Comparison of ENCODE assay signal across 21 cellular contexts in genomic region chr4:37770016-37770415, GRCh38. TPM values are rescaled to one million over a fixed set of nuclear protein-coding genes. Genes with fewer than 3 reads are reported as not detected.
DNase-seq lines count a peak whose midpoint lies in the region; ATAC-seq and TF ChIP-seq lines count a peak whose summit lies in the region.
"Had no signal": no experiment of that assay in that cellular context is flagged by ENCODE, and none has a peak within 500 bp of the region (broad histone marks: within the 10 kb centered on the region; RNA-seq: fewer than 3 reads in every experiment).

No MANE protein-coding gene starts in this region.

- H3K9me3 ChIP-seq in GM23248 (ENCODE audit: low read depth), result no peaks in the 10 kb centered on the region
- H3K9me3 ChIP-seq in PC-3 (ENCODE audit: low read length), result no peaks in the 10 kb centered on the region
- H3K9me3 ChIP-seq: esophagus squamous epithelium, neutrophil, SJSA1, suprapubic skin had no signal

- no TSS peak for BruUV-seq in PC-3 (replicated peaks; lab: Mats Ljungman, UMichigan)

- H3K27me3 ChIP-seq in GM23248 (replicated peaks; ENCODE audit: insufficient read depth), result 0 out of 2 replicates have a peak, but pooled peaks cover 9% of the 10 kb centered on the region
- H3K27me3 ChIP-seq in PC-3 (ENCODE audit: low read length), result no peaks in the 10 kb centered on the region
- H3K27me3 ChIP-seq: BLaER1 treated with 17β-estradiol and CSF1 and Interleukin-3, amounts not matched to agents 10 nM and 100 nM; esophagus squamous epithelium; neutrophil; SJSA1; suprapubic skin had no signal

- intact Hi-C loops in PC-3 (cut with micrococcal nuclease), result no loop called here

- no peak overlapping the region for H3K4me2 ChIP-seq in GM23248 (ENCODE audit: unreplicated experiment)
- no peak overlapping the region for H3K4me2 ChIP-seq in PC-3 (ENCODE audit: low read length)
- H3K4me2 ChIP-seq: BLaER1 treated with 17β-estradiol and CSF1 and Interleukin-3, amounts not matched to agents 10 nM and 100 nM; smooth muscle cell had no signal

- no peaks in the 10 kb centered on the region for H4K20me1 ChIP-seq in GM23248 (ENCODE audit: insufficient read depth)
- no peaks in the 10 kb centered on the region for H4K20me1 ChIP-seq in PC-3 (ENCODE audit: low read length)
- H4K20me1 ChIP-seq: BLaER1 treated with 17β-estradiol and CSF1 and Interleukin-3, amounts not matched to agents 10 nM and 100 nM had no signal

- ATAC-seq in PC-3 (no peak), HG03565 (IDR thresholded peaks at IDR 0.05; ENCODE audit: unreplicated experiment) (no peak)
- ATAC-seq: left cardiac atrium; stimulated activated effector memory CD8-positive, alpha-beta T cell treated with anti-CD3 and anti-CD28 coated beads, Interleukin-12 subunit alpha, Interleukin-12 subunit beta, amount 100 ng/mL, for 72 hours had no signal

- H3K9me2 ChIP-seq in GM23248 (ENCODE audit: insufficient read depth), result no peaks in the 10 kb centered on the region
- no peaks in the 10 kb centered on the region for H3K9me2 ChIP-seq in PC-3 (replicated peaks; ENCODE audit: low read length)

- H3K36me3 ChIP-seq in GM23248 (ENCODE audit: low read depth) (no peaks in the 10 kb centered on the region), PC-3 (ENCODE audit: low read depth, low read length) (no peaks in the 10 kb centered on the region)
- H3K36me3 ChIP-seq: BLaER1 treated with 17β-estradiol and CSF1 and Interleukin-3, amounts not matched to agents 10 nM and 100 nM; esophagus squamous epithelium; neutrophil; SJSA1; suprapubic skin had no signal

- H3K27ac ChIP-seq in GM23248 (no peak overlapping the region), PC-3 (ENCODE audit: low read length) (no peak overlapping the region)
- H3K27ac ChIP-seq: BLaER1 treated with 17β-estradiol and CSF1 and Interleukin-3, amounts not matched to agents 10 nM and 100 nM; esophagus squamous epithelium; neutrophil; SJSA1; suprapubic skin had no signal

- CTCF ChIA-PET in AG04449 (lab: Yijun Ruan, JAX), result no interaction called here
- CTCF ChIA-PET in PC-3 (lab: Charles Lee), result no interaction called here
- CTCF ChIA-PET in HEK293T (lab: Yijun Ruan, JAX), result no interaction called here

- H3K79me2 ChIP-seq in GM23248 (ENCODE audit: insufficient read depth), result no peaks in the 10 kb centered on the region
- H3K79me2 ChIP-seq in PC-3 (ENCODE audit: low read length), result no peaks in the 10 kb centered on the region

- H3K9ac ChIP-seq in GM23248, result no peak overlapping the region
- H3K9ac ChIP-seq in PC-3 (ENCODE audit: low read length), result no peak overlapping the region
- H3K9ac ChIP-seq: BLaER1 treated with 17β-estradiol and CSF1 and Interleukin-3, amounts not matched to agents 10 nM and 100 nM had no signal

- in situ Hi-C loops in GM23248 (cut with MboI), result no loop called here
- in situ Hi-C loops in astrocyte of the spinal cord (cut with HindIII; ENCODE audit: low sequenced_read_pairs), result no loop called here
- in situ Hi-C loops in GM13977 (cut with MboI; ENCODE audit: low pct_unique_long_range_greater_than_20kb, low sequenced_read_pairs, unreplicated experiment), result loop anchor here (10.0 kb wide), 1 partner anchor 175 kb away; no protein-coding TSS in a partner anchor

- DNase-seq in AG04449 (ENCODE audit: low read depth, low spot score), result peak; percentile 17
- peak; percentile 77 for DNase-seq in GM23248
- peak; percentile 68 for DNase-seq in astrocyte of the spinal cord (ENCODE audit: low read depth, low spot score)
- DNase-seq in glomerular visceral epithelial cell (ENCODE audit: extremely low spot score), result peak; percentile 36
- DNase-seq in PC-3, result no peak
- no peak for DNase-seq in GM13977 (ENCODE audit: low spot score)
- no peak for DNase-seq in HEK293T (ENCODE audit: extremely low spot score)
- DNase-seq: activated CD4-positive, alpha-beta memory T cell treated with anti-CD3 and anti-CD28 coated beads, Interleukin-2, amount 10 ng/mL, durations not matched to agents 7 days and 5 days; esophagus squamous epithelium; left cardiac atrium; MV-4-11; NCI-H1694; NCI-H526 treated with DMSO at 0.1 percent for 48 hours; T-helper 1 cell had no signal

- POLR2A ChIA-PET in AG04449 (lab: Yijun Ruan, JAX), result no interaction called here
- POLR2A ChIA-PET in PC-3 (lab: Charles Lee; ENCODE audit: unreplicated experiment), result no interaction called here
- POLR2A ChIA-PET in HEK293T (lab: Yijun Ruan, JAX), result no interaction called here

- H3K4me3 ChIP-seq in AG04449 (ENCODE audit: low read depth, low read length) (no peak overlapping the region), GM23248 (no peak overlapping the region), astrocyte of the spinal cord (ENCODE audit: low read depth, low read length) (no peak overlapping the region), PC-3 (ENCODE audit: low read length) (no peak overlapping the region)
- H3K4me3 ChIP-seq: BLaER1 treated with 17β-estradiol and CSF1 and Interleukin-3, amounts not matched to agents 10 nM and 100 nM; esophagus squamous epithelium; SJSA1; smooth muscle cell; suprapubic skin had no signal

- H3F3A ChIP-seq in GM23248 (ENCODE audit: insufficient read depth) (no peaks in the 10 kb centered on the region), PC-3 (ENCODE audit: low read length, unreplicated experiment) (no peaks in the 10 kb centered on the region)

- TF ChIP-seq CTCF in AG04449 (IDR thresholded peaks at IDR 0.05; ENCODE audit: insufficient read depth, low read length, missing control alignments), result no peak
- TF ChIP-seq CTCF in astrocyte of the spinal cord (IDR thresholded peaks at IDR 0.05; ENCODE audit: low read depth, low read length), result no peak
- no peak for TF ChIP-seq CTCF in PC-3 (conservative IDR thresholded peaks at IDR 0.05; ENCODE audit: low read depth, low read length)
- TF ChIP-seq CTCF in GM13977 (IDR thresholded peaks at IDR 0.05; ENCODE audit: extremely low read depth, insufficient read depth, missing control alignments), result no peak

- no peaks in the 10 kb centered on the region for H3K4me1 ChIP-seq in GM23248 (ENCODE audit: insufficient read depth)
- no peaks in the 10 kb centered on the region for H3K4me1 ChIP-seq in PC-3 (ENCODE audit: insufficient read depth, low read length)
- H3K4me1 ChIP-seq: esophagus squamous epithelium, SJSA1, suprapubic skin had no signal

- no peak overlapping the region for H2AFZ ChIP-seq in GM23248
- no peak overlapping the region for H2AFZ ChIP-seq in PC-3 (ENCODE audit: low read length)

- WGBS in GM23248 (ENCODE audit: low coverage in 1 of 2, low lambda C conversion rate in 2 of 2, missing lambda C conversion rate in 2 of 2), 2 experiments, result 39 to 48% methylated on average over 2 of the region's 2 CpGs

TF ChIP-seq in HEK293T, 16 proteins besides CTCF, POLR2A, EP300 and RAD21:
- TF ChIP-seq BHLHE40 (IDR thresholded peaks at IDR 0.05; ENCODE audit: borderline replicate concordance) (no peak), L3MBTL2 (conservative IDR thresholded peaks at IDR 0.05) (no peak), SP1 (IDR thresholded peaks at IDR 0.05) (no peak), TARDBP (IDR thresholded peaks at IDR 0.05) (no peak), FOXA1 (IDR thresholded peaks at IDR 0.05) (no peak), LEF1 (IDR thresholded peaks at IDR 0.05; ENCODE audit: borderline replicate concordance) (no peak), HDGF (IDR thresholded peaks at IDR 0.05; ENCODE audit: borderline replicate concordance) (no peak), PKNOX1 (IDR thresholded peaks at IDR 0.05) (no peak), ELF4 (IDR thresholded peaks at IDR 0.05) (no peak), NFRKB (IDR thresholded peaks at IDR 0.05) (no peak), ZNF384 (IDR thresholded peaks at IDR 0.05) (no peak), CTBP1 (IDR thresholded peaks at IDR 0.05; ENCODE audit: borderline replicate concordance) (no peak), SUZ12 (IDR thresholded peaks at IDR 0.05) (no peak), FOXK2 (IDR thresholded peaks at IDR 0.05) (no peak), ARNT (IDR thresholded peaks at IDR 0.05) (no peak), FOXM1 (IDR thresholded peaks at IDR 0.05; ENCODE audit: borderline replicate concordance) (no peak)
TF ChIP-seq in HEK293T: peak in this region for 0.

RNA-seq across cellular contexts. Expression of gene PGM2, which starts 56.5 kb away (rescaled TPM):
- total RNA-seq in GM23248 (2014; rRNA removed; shearing (Covaris generic)), result 17.9 and 20.9 TPM in 2 replicates
- 11.2 and 12.5 TPM in 2 replicates for polyA plus RNA-seq in GM23248 (2016; fragmentation: Nextera tagmentation; extraction: Ambion mirVana)
- total RNA-seq in PC-3 (2014; rRNA removed), result 21.0 and 28.6 TPM in 2 replicates

Comparison
In these comparisons a context has a peak if more than half of its experiments do, and no peak if none do; other contexts are left out.
1. DNase-seq: peak in AG04449 (single experiment), GM23248 (single experiment), astrocyte of the spinal cord (single experiment) and glomerular visceral epithelial cell (single experiment); none in PC-3 (single experiment), GM13977 (single experiment) and HEK293T (single experiment).